ENCODE assay signal across 8 cellular contexts in genomic region chr4:77155631-77156345, GRCh38. TPM values are rescaled to one million over a fixed set of nuclear protein-coding genes. Genes with fewer than 3 reads are reported as not detected.
A peak's percentile ranks its signal among the peaks of the same experiment; 100 is the strongest.
DNase-seq lines count a peak whose midpoint lies in the region; ATAC-seq and TF ChIP-seq lines count a peak whose summit lies in the region.

No MANE protein-coding gene starts in this region.

- H3K27ac ChIP-seq in heart right ventricle = peak overlapping the region in 3 of 10 donors; percentile 91 to 98 (median 94)
- peak overlapping the region in 2 of 3 donors; percentile 89 to 95 for H3K27ac ChIP-seq in right lobe of liver

- H3K4me1 Mint-ChIP-seq in activated naive CD8-positive, alpha-beta T cell treated with anti-CD3 and anti-CD28 coated beads, Interleukin-2, amount 50 U/mL, for 24 hours = peaks cover 44% of the 10 kb centered on the region
- H3K4me1 Mint-ChIP-seq in type B pancreatic cell (ENCODE audit: unreplicated experiment) = peaks cover 43% of the 10 kb centered on the region

- no peak for TF ChIP-seq POLR2A in right lobe of liver (IDR thresholded peaks at IDR 0.05)

- peak overlapping the region; percentile 96 for H3K27ac Mint-ChIP-seq in activated naive CD8-positive, alpha-beta T cell treated with anti-CD3 and anti-CD28 coated beads, Interleukin-2, amount 50 U/mL, for 24 hours
- peak overlapping the region; percentile 100 for H3K27ac Mint-ChIP-seq in type B pancreatic cell

- H3K36me3 ChIP-seq in heart right ventricle (peaks cover 0 to 22% (median 0%) of the 10 kb centered on the region in 9 donors), right lobe of liver (no peaks in the 10 kb centered on the region)

- peaks cover 3% of the 10 kb centered on the region for H3K36me3 Mint-ChIP-seq in activated naive CD8-positive, alpha-beta T cell treated with anti-CD3 and anti-CD28 coated beads, Interleukin-2, amount 50 U/mL, for 24 hours (ENCODE audit: low read depth)
- peaks cover 10% of the 10 kb centered on the region for H3K36me3 Mint-ChIP-seq in type B pancreatic cell

- DNase-seq in heart right ventricle (no peak), Right ventricle myocardium inferior (ENCODE audit: missing footprints) (no peak), right lobe of liver (no peak), type B pancreatic cell (ENCODE audit: extremely low spot score, unreplicated experiment) (no peak), AG08396 (ENCODE audit: low spot score) (no peak), HuH-7.5 (ENCODE audit: low spot score) (no peak)
- no peak for DNase-seq in activated naive CD8-positive, alpha-beta T cell treated with anti-CD3 and anti-CD28 coated beads, Interleukin-2, amount 50 U/mL, for 24 hours
- DNase-seq in activated CD4-positive, alpha-beta T cell treated with anti-CD3 and anti-CD28 coated beads for 48 hours = no peak

- H3K4me1 ChIP-seq in heart right ventricle (peaks cover 0 to 33% (median 13%) of the 10 kb centered on the region in 9 donors), right lobe of liver (peaks cover 0 to 10% (median 0%) of the 10 kb centered on the region in 4 donors)

- H3K4me3 ChIP-seq in heart right ventricle (peak overlapping the region; percentile 75 to 99 (median 93)), right lobe of liver (peak overlapping the region; percentile 87 to 90 (median 89))

- no peaks in the 10 kb centered on the region for H3K27me3 Mint-ChIP-seq in activated naive CD8-positive, alpha-beta T cell treated with anti-CD3 and anti-CD28 coated beads, Interleukin-2, amount 50 U/mL, for 24 hours
- H3K27me3 Mint-ChIP-seq in type B pancreatic cell = peaks cover 7% of the 10 kb centered on the region

- no peaks in the 10 kb centered on the region for H3K27me3 ChIP-seq in heart right ventricle
- H3K27me3 ChIP-seq in right lobe of liver = no peaks in the 10 kb centered on the region

- ATAC-seq in heart right ventricle (no peak), Right ventricle myocardium inferior (no peak), right lobe of liver (no peak)
- ATAC-seq in activated naive CD8-positive, alpha-beta T cell treated with anti-CD3 and anti-CD28 coated beads, Interleukin-2, amount 50 U/mL, for 24 hours = no peak

- H3K9me3 Mint-ChIP-seq in activated naive CD8-positive, alpha-beta T cell treated with anti-CD3 and anti-CD28 coated beads, Interleukin-2, amount 50 U/mL, for 24 hours = no peaks in the 10 kb centered on the region
- H3K9me3 Mint-ChIP-seq in type B pancreatic cell = no peaks in the 10 kb centered on the region

- TF ChIP-seq CTCF in heart right ventricle (IDR thresholded peaks at IDR 0.05) = no peak
- no peak for TF ChIP-seq CTCF in right lobe of liver (IDR thresholded peaks at IDR 0.05)
- no peak for TF ChIP-seq CTCF in type B pancreatic cell (conservative IDR thresholded peaks at IDR 0.05)

- H3K9me3 ChIP-seq in heart right ventricle = no peaks in the 10 kb centered on the region
- no peaks in the 10 kb centered on the region for H3K9me3 ChIP-seq in right lobe of liver

- intact Hi-C loops in heart right ventricle (cut with DNase I) (loop anchor here in 6 of 10 donors (2.0 to 10.0 kb wide), 5 partner anchors 58 to 81 kb away; partner anchors contain the start of gene CCNI (in 3 of the 6)), Right ventricle myocardium inferior (cut with DNase I) (loop anchor here (5.0 kb wide), 1 partner anchor 58 kb away; no protein-coding TSS in a partner anchor), right lobe of liver (cut with DNase I) (no loop called here)

- H3K4me3 Mint-ChIP-seq in activated naive CD8-positive, alpha-beta T cell treated with anti-CD3 and anti-CD28 coated beads, Interleukin-2, amount 50 U/mL, for 24 hours = peak overlapping the region; percentile 92
- peak overlapping the region; percentile 99 for H3K4me3 Mint-ChIP-seq in type B pancreatic cell

- WGBS in heart right ventricle, 2 donors = 44% methylated on average over 14 of the region's 14 CpGs
- whole genome bisulfite sequencing in right lobe of liver (ENCODE audit: insufficient coverage, low coverage, low lambda C conversion rate, missing lambda C conversion rate) = 36% methylated on average over 14 of the region's 14 CpGs

RNA-seq across cellular contexts. Expression of gene CCNG2, which starts 1.2 kb away (rescaled TPM):
- total RNA-seq in heart right ventricle (10 to 100 TPM in 4 of 10 donors, 1 to 10 TPM in 6; 2.3 to 16.6 (median 9.7) TPM), Right ventricle myocardium inferior (8.5 TPM), right lobe of liver (10 to 100 TPM in 2 of 6 experiments, 1 to 10 TPM in 4; 3.3 to 15.6 (median 6.1) TPM), type B pancreatic cell (ENCODE audit: low replicate concordance) (53.0 and 67.9 TPM in 2 replicates)
- polyA plus RNA-seq in heart right ventricle = 1 to 10 TPM; 3.0 to 6.1 TPM

Comparison
In these comparisons a context has a peak if more than half of its experiments do, and no peak if none do; other contexts are left out.
1. intact Hi-C loops: an anchor here in heart right ventricle (2.0 to 10.0 kb wide) and Right ventricle myocardium inferior (5.0 kb wide); none called in right lobe of liver.